In the genomic region with DNA sequence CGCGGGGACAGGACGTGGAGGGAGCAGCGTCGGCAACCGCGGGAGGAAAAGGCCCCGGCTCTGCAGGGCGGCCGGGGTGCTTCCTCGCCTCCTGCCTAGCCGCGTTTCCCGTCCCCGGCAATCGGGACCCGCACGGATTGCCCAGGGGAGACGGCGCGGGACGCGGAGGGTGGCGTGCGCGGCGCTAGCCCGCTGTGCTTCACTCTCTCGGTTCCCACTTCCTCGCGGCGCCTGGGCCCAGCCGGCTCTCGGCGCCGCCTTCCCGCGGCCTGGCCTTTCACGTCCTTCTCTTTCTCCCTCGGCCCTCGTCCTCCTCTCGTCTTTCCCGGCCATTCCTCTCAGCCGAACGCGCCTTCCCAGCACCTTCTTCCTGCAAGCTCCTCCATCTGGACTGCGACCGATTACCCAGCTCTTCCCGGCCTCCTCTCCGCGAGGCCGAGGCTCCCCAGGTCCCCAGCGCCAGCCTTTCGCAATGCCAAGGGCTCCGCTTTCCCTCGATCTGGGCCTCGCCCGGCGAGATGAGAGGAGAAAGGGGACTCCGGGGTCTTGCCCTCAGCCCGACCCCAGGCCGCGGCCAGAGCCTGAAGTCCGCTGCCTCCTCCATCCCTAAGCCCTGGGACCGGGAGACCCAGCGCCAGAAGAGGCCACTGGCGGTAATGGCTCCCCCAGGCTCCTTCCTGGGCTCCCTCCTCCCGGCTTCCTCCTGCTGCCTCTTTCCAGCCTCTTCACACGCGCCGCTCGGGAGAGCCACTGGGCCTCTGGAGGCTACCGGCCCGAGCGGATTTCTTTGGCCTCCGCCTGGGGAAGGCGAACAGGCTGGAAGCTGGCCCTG, we compare ENCODE assay signal across 8 cellular contexts. TPM values are rescaled to one million over a fixed set of nuclear protein-coding genes. Genes with fewer than 3 reads are reported as not detected.
A peak's percentile ranks its signal among the peaks of the same experiment; 100 is the strongest.
DNase-seq lines count a peak whose midpoint lies in the region; ATAC-seq and TF ChIP-seq lines count a peak whose summit lies in the region.

No MANE protein-coding gene starts in this region.

- peaks cover 6% of the 10 kb centered on the region for H3K36me3 Mint-ChIP-seq in neural crest cell (ENCODE audit: low read depth)

- no peaks in the 10 kb centered on the region for H3K9me3 Mint-ChIP-seq in neural crest cell

- ATAC-seq in GM18498 (IDR thresholded peaks at IDR 0.05; ENCODE audit: unreplicated experiment) = no peak
- ATAC-seq in GM21717 (IDR thresholded peaks at IDR 0.05; ENCODE audit: unreplicated experiment) = no peak

- H4K20me1 ChIP-seq in fibroblast of lung (ENCODE audit: control insufficient read depth, extremely low read depth, insufficient read depth, low read length) = no peaks in the 10 kb centered on the region

- H3K9me3 ChIP-seq in fibroblast of lung (ENCODE audit: control insufficient read depth, insufficient read depth, low read depth, low read length) = no peaks in the 10 kb centered on the region

- DNase-seq in NOMO-1 treated with DMSO at 0.1 percent for 48 hours (lab: John Stamatoyannopoulos, UW; ENCODE audit: unreplicated experiment) (peak; percentile 9), NOMO-1 treated with dmso at 0.1 percent for 144 hours (lab: John Stamatoyannopoulos, UW; ENCODE audit: unreplicated experiment) (no peak), SK-N-DZ (ENCODE audit: low spot score) (peak; percentile 56), fibroblast of lung (ENCODE audit: low read depth in 2 of 2) (peak; percentile 55 to 58), neural crest cell (ENCODE audit: low read depth, low spot score) (peak; percentile 33), HCEC 1CT (no peak)

- H3K4me2 ChIP-seq in fibroblast of lung (ENCODE audit: extremely low read depth, insufficient read depth, low read length) = peak overlapping the region; percentile 91

- peaks cover 98% of the 10 kb centered on the region for H3K27me3 Mint-ChIP-seq in neural crest cell (ENCODE audit: low read depth)

- peak overlapping the region; percentile 80 for H3K27ac ChIP-seq in fibroblast of lung (ENCODE audit: insufficient read depth, low read length)

- peak overlapping the region; percentile 94 for H2AFZ ChIP-seq in fibroblast of lung (ENCODE audit: low read length)

- peaks cover 38% of the 10 kb centered on the region for H3K4me1 Mint-ChIP-seq in neural crest cell

- H3K9ac ChIP-seq in fibroblast of lung (ENCODE audit: insufficient read depth, low read length) = peak overlapping the region; percentile 76

- H3K4me3 ChIP-seq in fibroblast of lung (replicated peaks in 1 of 4; ENCODE audit: control extremely low read depth in 1 of 4, insufficient read depth in 1 of 4, low read depth in 3 of 4, low read length in 4 of 4) = peak overlapping the region; percentile 58 to 82 (median 74)

- no peaks in the 10 kb centered on the region for H3K79me2 ChIP-seq in fibroblast of lung (ENCODE audit: control insufficient read depth, insufficient read depth, low read length)

- no peaks in the 10 kb centered on the region for H3K36me3 ChIP-seq in fibroblast of lung (ENCODE audit: control insufficient read depth, insufficient read depth, low read length)

- H3K27me3 ChIP-seq in fibroblast of lung (ENCODE audit: control insufficient read depth, insufficient read depth, low read length) = peaks cover 34% of the 10 kb centered on the region

- H3K27ac Mint-ChIP-seq in neural crest cell (ENCODE audit: unreplicated experiment) = peak overlapping the region; percentile 96

- TF ChIP-seq CTCF in fibroblast of lung (conservative IDR thresholded peaks at IDR 0.05 in 1 of 2, IDR thresholded peaks at IDR 0.05 in 1 of 2; ENCODE audit: low read depth in 1 of 2, low read length in 2 of 2) (no peak), neural crest cell (conservative IDR thresholded peaks at IDR 0.05) (no peak)

- H3K4me1 ChIP-seq in fibroblast of lung (ENCODE audit: control insufficient read depth, extremely low read depth, insufficient read depth, low read length) = peaks cover 5% of the 10 kb centered on the region

- peak overlapping the region; percentile 93 for H3K4me3 Mint-ChIP-seq in neural crest cell

RNA-seq across cellular contexts. Expression of a gene that starts 1.1 kb away (rescaled TPM):
- polyA plus RNA-seq in SK-N-DZ (2014; cell fraction: cytosol; rRNA removed) = 9.4 and 12.9 TPM in 2 replicates
- polyA plus RNA-seq in SK-N-DZ (2014; cell fraction: nucleus; rRNA removed) = 16.6 and 16.8 TPM in 2 replicates
- 1.8 and 2.0 TPM in 2 replicates for total RNA-seq in fibroblast of lung
- 0.85 and 0.94 TPM in 2 replicates for polyA plus RNA-seq in fibroblast of lung
- 2.1 and 2.8 TPM in 2 replicates for polyA plus RNA-seq in fibroblast of lung (2012)
- polyA minus RNA-seq in fibroblast of lung (ENCODE audit: low replicate concordance) = 0.48 and 0.75 TPM in 2 replicates
- total RNA-seq in neural crest cell = 6.3 and 8.6 TPM in 2 replicates

RNA-seq across cellular contexts. Expression of a gene that starts 34.2 kb away (rescaled TPM):
- 1.7 and 1.8 TPM in 2 replicates for polyA plus RNA-seq in SK-N-DZ (2014; cell fraction: cytosol; rRNA removed)
- polyA plus RNA-seq in SK-N-DZ (2014; cell fraction: nucleus; rRNA removed) = 18.6 and 32.4 TPM in 2 replicates
- 0.77 and 2.1 TPM in 2 replicates for total RNA-seq in fibroblast of lung
- 0.85 and 1.0 TPM in 2 replicates for polyA plus RNA-seq in fibroblast of lung
- polyA plus RNA-seq in fibroblast of lung (2012) = 0.44 and 0.55 TPM in 2 replicates
- polyA minus RNA-seq in fibroblast of lung (ENCODE audit: low replicate concordance) = 4.4 TPM in 1 of 2 replicates, not detected in the other
- 4.3 and 4.6 TPM in 2 replicates for total RNA-seq in neural crest cell

Comparison
In these comparisons a context has a peak if more than half of its experiments do, and no peak if none do; other contexts are left out.
1. DNase-seq: peak in NOMO-1 treated with DMSO at 0.1 percent for 48 hours (single experiment), SK-N-DZ (single experiment), fibroblast of lung (2 of 2) and neural crest cell (single experiment); none in NOMO-1 treated with dmso at 0.1 percent for 144 hours (single experiment) and HCEC 1CT (single experiment).